In the genomic region with DNA sequence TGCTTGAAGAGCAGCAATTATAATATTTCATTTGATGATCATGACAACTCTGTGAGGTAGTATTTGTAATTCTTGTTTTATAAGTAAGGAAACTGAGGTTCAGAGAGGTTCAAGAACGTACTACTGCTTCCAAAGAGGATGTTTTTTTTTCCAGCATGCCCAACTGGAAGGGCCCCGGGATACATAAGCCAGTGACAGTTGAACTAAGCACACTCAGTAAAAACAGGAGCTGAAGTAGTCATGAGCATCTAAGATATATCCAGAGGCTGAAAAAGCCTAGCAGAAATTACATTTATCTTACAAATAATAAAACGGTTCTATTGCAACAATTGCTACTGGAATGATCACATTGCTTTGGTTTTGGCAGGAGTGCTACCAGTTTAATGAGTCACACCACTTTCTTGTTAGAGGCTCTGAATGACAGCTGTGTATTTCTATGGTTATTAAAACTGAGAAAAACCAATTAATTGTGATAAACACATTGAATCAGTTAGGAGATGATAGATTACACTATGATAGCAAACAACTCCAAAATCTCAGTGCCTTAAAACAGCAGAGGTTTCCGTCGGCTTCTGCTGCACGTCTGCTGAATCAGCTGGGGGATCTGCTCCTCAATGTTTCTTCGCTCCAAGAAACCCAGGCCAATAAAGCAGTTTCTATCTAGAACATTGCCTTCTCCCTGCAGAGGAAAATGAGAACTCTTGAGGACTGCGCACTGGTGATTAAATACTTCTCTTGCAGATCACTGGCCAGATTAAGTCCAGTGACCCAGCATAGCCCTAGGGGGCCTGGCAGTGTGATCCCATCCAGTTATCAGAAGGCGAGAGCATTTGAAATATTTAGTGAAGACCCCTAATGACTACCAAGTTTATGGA, we compare ENCODE assay signal across 13 cellular contexts.
DNase-seq lines count a peak whose midpoint lies in the region; ATAC-seq lines count a peak whose summit lies in the region.
"Had no signal": no experiment of that assay in that cellular context is flagged by ENCODE, and none has a peak within 500 bp of the region (broad histone marks: within the 10 kb centered on the region; RNA-seq: fewer than 3 reads in every experiment).

No MANE protein-coding gene starts in this region.

- ATAC-seq in GM21390 (IDR thresholded peaks at IDR 0.05; ENCODE audit: unreplicated experiment) (no peak), HG02571 (IDR thresholded peaks at IDR 0.05; ENCODE audit: unreplicated experiment) (no peak), GM21717 (IDR thresholded peaks at IDR 0.05; ENCODE audit: unreplicated experiment) (no peak)
- ATAC-seq: WTC11 had no signal

- DNase-seq in AG08396 (ENCODE audit: low spot score) (peak; percentile 12), M059J (ENCODE audit: low read depth) (peak; percentile 58), dermis blood vessel endothelial cell (peak; percentile 34), myocyte (ENCODE audit: low read depth) (peak; percentile 34), NOMO-1 treated with dmso at 0.1 percent for 144 hours (lab: John Stamatoyannopoulos, UW; ENCODE audit: unreplicated experiment) (no peak)
- DNase-seq: activated naive CD4-positive, alpha-beta T cell treated with anti-CD3 and anti-CD28 coated beads for 36 hours; Karpas-422; NCI-H146; NCI-H510A had no signal
